In the genomic region with DNA sequence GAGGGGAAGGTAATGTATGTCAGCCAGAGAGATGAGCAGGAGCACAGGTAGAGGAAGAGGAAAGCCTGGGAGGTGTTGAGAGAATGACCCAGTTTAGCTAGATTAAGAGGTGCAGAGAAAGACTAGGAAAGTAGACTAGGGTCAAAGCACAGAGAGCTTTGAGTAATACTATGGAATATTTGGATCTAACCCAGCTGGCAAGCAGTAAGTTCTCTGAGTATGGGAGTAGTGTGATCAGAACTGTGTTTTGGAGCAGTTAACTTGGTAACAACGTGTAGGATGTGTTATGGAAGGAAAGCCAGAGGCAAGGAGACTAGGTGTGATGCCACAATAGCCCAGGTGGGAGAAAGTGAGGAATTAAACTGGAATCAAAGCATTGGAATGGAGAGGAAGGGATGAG, we compare ENCODE assay signal across 22 cellular contexts.
DNase-seq lines count a peak whose midpoint lies in the region; ATAC-seq, FAIRE-seq and TF ChIP-seq lines count a peak whose summit lies in the region.
"Had no signal": no experiment of that assay in that cellular context is flagged by ENCODE, and none has a peak within 500 bp of the region (broad histone marks: within the 10 kb centered on the region; RNA-seq: fewer than 3 reads in every experiment).

No MANE protein-coding gene starts in this region.

- in situ Hi-C loops in HepG2 (cut with HindIII; ENCODE audit: extremely low pct_ligation_motif_present, low pct_unique_long_range_greater_than_20kb), result no loop called here

- no peaks in the 10 kb centered on the region for H3K79me2 ChIP-seq in HepG2 (ENCODE audit: insufficient read depth, low read length)

- no peaks in the 10 kb centered on the region for H4K20me1 ChIP-seq in HepG2 (ENCODE audit: insufficient read depth, low read length)

- TF ChIP-seq RAD21 in HepG2 (CRISPR knock-in tag; IDR thresholded peaks at IDR 0.05), result no peak

- TF ChIP-seq CTCF in right lobe of liver (IDR thresholded peaks at IDR 0.05), result no peak
- no peak for TF ChIP-seq CTCF in HepG2 (CRISPR knock-in tag; IDR thresholded peaks at IDR 0.05)
- TF ChIP-seq CTCF in choroid plexus epithelial cell (conservative IDR thresholded peaks at IDR 0.05; ENCODE audit: low read depth, low read length), result no peak
- TF ChIP-seq CTCF in psoas muscle (IDR thresholded peaks at IDR 0.05), result no peak

- BruUV-seq in HepG2 (replicated peaks; lab: Mats Ljungman, UMichigan), result no TSS peak

- H3K9ac ChIP-seq in HepG2 (ENCODE audit: insufficient read depth, low read depth, low read length), result no peak overlapping the region

- H3K4me1 ChIP-seq in right lobe of liver (no peaks in the 10 kb centered on the region), HepG2 (ENCODE audit: insufficient read depth, low read length) (no peaks in the 10 kb centered on the region), psoas muscle (no peaks in the 10 kb centered on the region)
- H3K4me1 ChIP-seq: BE2C, gastroesophageal sphincter had no signal

- FAIRE-seq in HepG2 (lab: Jason Lieb, UNC), result no peak
- FAIRE-seq: A204.1 had no signal

- H3K4me2 ChIP-seq in HepG2 (ENCODE audit: low read depth, low read length), result no peak overlapping the region

- peak in 3 of 4 donors; percentile 23 to 29 (median 27) for ATAC-seq in right lobe of liver
- ATAC-seq in HepG2, result no peak
- no peak for ATAC-seq in psoas muscle
- ATAC-seq in HG03565 (IDR thresholded peaks at IDR 0.05; ENCODE audit: unreplicated experiment), result no peak
- ATAC-seq: gastroesophageal sphincter had no signal

- no peak overlapping the region for H3K27ac ChIP-seq in right lobe of liver
- H3K27ac ChIP-seq in HepG2 (ENCODE audit: extremely low read length, insufficient read depth, low read length), result no peak overlapping the region
- H3K27ac ChIP-seq in psoas muscle, result no peak overlapping the region
- H3K27ac ChIP-seq: cardiac muscle cell, gastroesophageal sphincter, neutrophil had no signal

- no peaks in the 10 kb centered on the region for H3K9me3 ChIP-seq in right lobe of liver
- no peaks in the 10 kb centered on the region for H3K9me3 ChIP-seq in HepG2 (ENCODE audit: low read length)
- H3K9me3 ChIP-seq in psoas muscle, result no peaks in the 10 kb centered on the region
- H3K9me3 ChIP-seq: BE2C, gastroesophageal sphincter, neutrophil had no signal

- DNase-seq in right lobe of liver (no peak), HepG2 (ENCODE audit: low spot score) (no peak), choroid plexus epithelial cell (ENCODE audit: low read depth) (peak; percentile 62), iris pigment epithelial cell (ENCODE audit: low read depth) (peak; percentile 52), psoas muscle (no peak), DMS153 treated with DMSO at 0.1 percent for 48 hours (lab: John Stamatoyannopoulos, UW; ENCODE audit: unreplicated experiment) (no peak)
- no peak for DNase-seq in activated CD4-positive, alpha-beta T cell treated with anti-CD3 and anti-CD28 coated beads for 48 hours
- DNase-seq: activated B cell treated with CpG ODN at 0.5 μM for 24 hours; activated CD4-positive, alpha-beta memory T cell treated with anti-CD3 and anti-CD28 coated beads, Interleukin-2, amount 10 ng/mL, durations not matched to agents 7 days and 5 days; activated effector memory CD4-positive, alpha-beta T cell treated with anti-CD3 and anti-CD28 coated beads, Interleukin-2, amount 50 U/mL, for 16 hours; BE2C; DMS79 treated with DMSO at 0.1 percent for 48 hours; kidney glomerular epithelial cell; mammary epithelial cell; NCI-H1417 treated with DMSO at 0.1 percent for 48 hours; NCI-H524 treated with DMSO at 0.1 percent for 48 hours; T1000 had no signal

- TF ChIP-seq POLR2A in right lobe of liver (IDR thresholded peaks at IDR 0.05) (no peak), HepG2 (IDR thresholded peaks at IDR 0.05; ENCODE audit: insufficient read depth in 1 of 2, low read depth in 2 of 2, low read length in 2 of 2) (no peak)

- H3K4me3 ChIP-seq in right lobe of liver, result no peak overlapping the region
- no peak overlapping the region for H3K4me3 ChIP-seq in HepG2 (replicated peaks in 1 of 3; ENCODE audit: insufficient read depth in 1 of 3, low read depth in 2 of 3, low read length in 3 of 3)
- no peak overlapping the region for H3K4me3 ChIP-seq in choroid plexus epithelial cell (ENCODE audit: low read depth, low read length)
- no peak overlapping the region for H3K4me3 ChIP-seq in psoas muscle
- H3K4me3 ChIP-seq: cardiac muscle cell, gastroesophageal sphincter had no signal

- H3K36me3 ChIP-seq in right lobe of liver (no peaks in the 10 kb centered on the region), HepG2 (replicated peaks in 1 of 2; ENCODE audit: control insufficient read depth in 1 of 2, insufficient read depth in 2 of 2, low read length in 2 of 2) (no peaks in the 10 kb centered on the region), psoas muscle (ENCODE audit: insufficient read depth in 1 of 2, low read depth in 1 of 2) (no peaks in the 10 kb centered on the region)
- H3K36me3 ChIP-seq: BE2C, cardiac muscle cell, gastroesophageal sphincter, neutrophil had no signal

- TF ChIP-seq EP300 in HepG2 (IDR thresholded peaks at IDR 0.05; ENCODE audit: low read depth in 2 of 2, low read length in 2 of 2), result no peak
- TF ChIP-seq EP300 in HepG2 (CRISPR knock-in tag; IDR thresholded peaks at IDR 0.05; ENCODE audit: borderline replicate concordance), result no peak

- POLR2A ChIA-PET in HepG2 (lab: Yijun Ruan, JAX), result no interaction called here

- no peaks in the 10 kb centered on the region for H3K27me3 ChIP-seq in right lobe of liver
- no peaks in the 10 kb centered on the region for H3K27me3 ChIP-seq in HepG2 (ENCODE audit: control insufficient read depth in 1 of 2, insufficient read depth in 2 of 2, low read length in 2 of 2)
- no peaks in the 10 kb centered on the region for H3K27me3 ChIP-seq in psoas muscle (ENCODE audit: insufficient read depth in 3 of 3, low read length in 2 of 3)
- H3K27me3 ChIP-seq: BE2C, cardiac muscle cell, gastroesophageal sphincter, neutrophil had no signal

- CTCF ChIA-PET in HepG2 (lab: Yijun Ruan, JAX; ENCODE audit: low intra/inter-chr PET ratio, low total read pairs), result no interaction called here

- intact Hi-C loops in right lobe of liver (cut with DNase I) (no loop called here), HepG2 (cut with micrococcal nuclease; ENCODE audit: unreplicated experiment) (no loop called here), psoas muscle (cut with DNase I) (no loop called here)

- no peak overlapping the region for H2AFZ ChIP-seq in HepG2 (ENCODE audit: low read length)

- WGBS in right lobe of liver (ENCODE audit: insufficient coverage, low coverage, low lambda C conversion rate, missing lambda C conversion rate), result 47% methylated on average over 1 of the region's 1 CpG
- 0% methylated on average over 1 of the region's 1 CpG for WGBS in HepG2 (ENCODE audit: low lambda C conversion rate)
- WGBS in psoas muscle, 3 donors, result 16 to 30% (median 24%) methylated on average over 1 of the region's 1 CpG

TF ChIP-seq in HepG2, 621 proteins besides CTCF, POLR2A, EP300 and RAD21 (continues in another document):
- TF ChIP-seq FOXC1 (CRISPR knock-in tag; IDR thresholded peaks at IDR 0.05; ENCODE audit: borderline replicate concordance) (no peak), PRPF4 (IDR thresholded peaks at IDR 0.05; ENCODE audit: low read depth, low read length, poor library complexity, severe bottlenecking) (no peak)

Comparison
In these comparisons a context has a peak if more than half of its experiments do, and no peak if none do; other contexts are left out.
1. ATAC-seq: peak in right lobe of liver (3 of 4); none in HepG2 (single experiment), psoas muscle (0 of 4) and HG03565 (single experiment).
2. DNase-seq: peak in choroid plexus epithelial cell (single experiment) and iris pigment epithelial cell (single experiment); none in right lobe of liver (0 of 3), HepG2 (single experiment), psoas muscle (0 of 2), activated CD4-positive, alpha-beta T cell treated with anti-CD3 and anti-CD28 coated beads for 48 hours (single experiment) and DMS153 treated with DMSO at 0.1 percent for 48 hours (single experiment).